ENCODE assay signal across 8 cellular contexts in genomic region chr17:42135664-42136653, GRCh38. TPM values are rescaled to one million over a fixed set of nuclear protein-coding genes. Genes with fewer than 3 reads are reported as not detected.
DNase-seq lines count a peak whose midpoint lies in the region; ATAC-seq lines count a peak whose summit lies in the region.

No MANE protein-coding gene starts in this region.

- peaks cover 46 to 81% (median 73%) of the 10 kb centered on the region in 3 donors for H3K4me1 Mint-ChIP-seq in CD8-positive, alpha-beta memory T cell
- peaks cover 56% of the 10 kb centered on the region for H3K4me1 Mint-ChIP-seq in activated naive CD8-positive, alpha-beta T cell treated with anti-CD3 and anti-CD28 coated beads, Interleukin-2, amount 50 U/mL, for 24 hours

- peaks cover 0 to 67% (median 3%) of the 10 kb centered on the region in 3 donors for H3K36me3 Mint-ChIP-seq in CD8-positive, alpha-beta memory T cell
- H3K36me3 Mint-ChIP-seq in activated naive CD8-positive, alpha-beta T cell treated with anti-CD3 and anti-CD28 coated beads, Interleukin-2, amount 50 U/mL, for 24 hours (ENCODE audit: low read depth), result peaks cover 9% of the 10 kb centered on the region

- ATAC-seq in activated naive CD8-positive, alpha-beta T cell treated with anti-CD3 and anti-CD28 coated beads, Interleukin-2, amount 50 U/mL, for 24 hours, result no peak
- no peak for ATAC-seq in HG03457 (IDR thresholded peaks at IDR 0.05; ENCODE audit: unreplicated experiment)

- no peak overlapping the region for H3K4me3 Mint-ChIP-seq in CD8-positive, alpha-beta memory T cell
- H3K4me3 Mint-ChIP-seq in activated naive CD8-positive, alpha-beta T cell treated with anti-CD3 and anti-CD28 coated beads, Interleukin-2, amount 50 U/mL, for 24 hours, result no peak overlapping the region

- no peaks in the 10 kb centered on the region for H3K9me3 Mint-ChIP-seq in CD8-positive, alpha-beta memory T cell
- H3K9me3 Mint-ChIP-seq in activated naive CD8-positive, alpha-beta T cell treated with anti-CD3 and anti-CD28 coated beads, Interleukin-2, amount 50 U/mL, for 24 hours, result no peaks in the 10 kb centered on the region

- H3K9ac ChIP-seq in subcutaneous abdominal adipose tissue (ENCODE audit: low read length in 5 of 5), result peak overlapping the region; percentile 34 to 68 (median 63)

- peaks cover 48% of the 10 kb centered on the region for H3K4me1 ChIP-seq in CD8-positive, alpha-beta memory T cell (ENCODE audit: insufficient read depth, low read length)
- peaks cover 41 to 88% (median 71%) of the 10 kb centered on the region in 5 donors for H3K4me1 ChIP-seq in subcutaneous abdominal adipose tissue (ENCODE audit: control insufficient read depth in 5 of 5, insufficient read depth in 5 of 5, low read length in 5 of 5)

- H3K4me3 ChIP-seq in CD8-positive, alpha-beta memory T cell (ENCODE audit: low read length), result no peak overlapping the region
- H3K4me3 ChIP-seq in subcutaneous abdominal adipose tissue (ENCODE audit: low read depth in 1 of 5, low read length in 5 of 5), result peak overlapping the region; percentile 28 to 63 (median 59)

- DNase-seq in CD8-positive, alpha-beta memory T cell, result no peak
- DNase-seq in MV-4-11 (lab: John Stamatoyannopoulos, UW) (peak; percentile 69), iPS-NIHi7 (ENCODE audit: extremely low spot score) (peak; percentile 59), retina (no peak), cerebellar cortex (ENCODE audit: low spot score) (no peak)
- no peak for DNase-seq in activated naive CD8-positive, alpha-beta T cell treated with anti-CD3 and anti-CD28 coated beads, Interleukin-2, amount 50 U/mL, for 24 hours

- no peaks in the 10 kb centered on the region for H3K27me3 Mint-ChIP-seq in CD8-positive, alpha-beta memory T cell
- no peaks in the 10 kb centered on the region for H3K27me3 Mint-ChIP-seq in activated naive CD8-positive, alpha-beta T cell treated with anti-CD3 and anti-CD28 coated beads, Interleukin-2, amount 50 U/mL, for 24 hours

- H3K9me3 ChIP-seq in CD8-positive, alpha-beta memory T cell (ENCODE audit: low read length), result no peaks in the 10 kb centered on the region
- no peaks in the 10 kb centered on the region for H3K9me3 ChIP-seq in subcutaneous abdominal adipose tissue (ENCODE audit: control insufficient read depth in 5 of 5, low read length in 5 of 5)

- H3K27ac Mint-ChIP-seq in CD8-positive, alpha-beta memory T cell, result peak overlapping the region in 7 of 8 donors; percentile 11 to 95 (median 64)
- H3K27ac Mint-ChIP-seq in activated naive CD8-positive, alpha-beta T cell treated with anti-CD3 and anti-CD28 coated beads, Interleukin-2, amount 50 U/mL, for 24 hours, result peak overlapping the region; percentile 17

- POLR2A ChIA-PET in CD8-positive, alpha-beta memory T cell (lab: Charles Lee), result interaction anchor here (0.6 kb wide), 1 partner anchor 9 kb away, joined by 5 read pairs; no protein-coding TSS in a partner anchor

- no peaks in the 10 kb centered on the region for H3K27me3 ChIP-seq in CD8-positive, alpha-beta memory T cell (ENCODE audit: insufficient read depth, low read length, poor library complexity, severe bottlenecking)
- no peaks in the 10 kb centered on the region for H3K27me3 ChIP-seq in subcutaneous abdominal adipose tissue (ENCODE audit: control insufficient read depth in 5 of 5, insufficient read depth in 4 of 5, low read length in 5 of 5)

- H3K27ac ChIP-seq in CD8-positive, alpha-beta memory T cell (ENCODE audit: low read depth, low read length), result no peak overlapping the region
- H3K27ac ChIP-seq in subcutaneous abdominal adipose tissue (ENCODE audit: low read depth, low read length), result peak overlapping the region; percentile 92

- H3K36me3 ChIP-seq in CD8-positive, alpha-beta memory T cell (ENCODE audit: insufficient read depth, low read length), result peaks cover 12% of the 10 kb centered on the region
- H3K36me3 ChIP-seq in subcutaneous abdominal adipose tissue (ENCODE audit: control insufficient read depth in 5 of 5, insufficient read depth in 5 of 5, low read length in 5 of 5), result peaks cover 0 to 12% (median under 1%) of the 10 kb centered on the region in 5 donors

- CTCF ChIA-PET in CD8-positive, alpha-beta memory T cell (lab: Charles Lee), result interaction anchor here (0.7 kb wide), 1 partner anchor 56 kb away, joined by 3 read pairs; no protein-coding TSS in a partner anchor

RNA-seq across cellular contexts. Expression of gene HSPB9, which starts 13.4 kb away (rescaled TPM):
- total RNA-seq in CD8-positive, alpha-beta memory T cell, result under 1 TPM; 0.11 to 0.15 TPM
- polyA plus RNA-seq in CD8-positive, alpha-beta memory T cell, result not detected

RNA-seq across cellular contexts. Expression of gene KAT2A, which starts 14.8 kb away (rescaled TPM):
- total RNA-seq in CD8-positive, alpha-beta memory T cell, result 10 to 100 TPM; 52.5 to 53.3 TPM
- 8.5 TPM for polyA plus RNA-seq in CD8-positive, alpha-beta memory T cell

RNA-seq across cellular contexts. Expression of gene RAB5C, which starts 18.8 kb away (rescaled TPM):
- total RNA-seq in CD8-positive, alpha-beta memory T cell, result 10 to 100 TPM; 61.3 to 64.3 TPM
- polyA plus RNA-seq in CD8-positive, alpha-beta memory T cell, result 86.0 TPM

RNA-seq across cellular contexts. Expression of gene DHX58, which starts 23.4 kb away (rescaled TPM):
- 1 to 10 TPM; 8.1 to 9.7 TPM for total RNA-seq in CD8-positive, alpha-beta memory T cell
- polyA plus RNA-seq in CD8-positive, alpha-beta memory T cell, result 10.7 TPM

RNA-seq across cellular contexts. Expression of gene ZNF385C, which starts 37.7 kb away (rescaled TPM):
- not detected for total RNA-seq in CD8-positive, alpha-beta memory T cell
- not detected for polyA plus RNA-seq in CD8-positive, alpha-beta memory T cell

Comparison
In these comparisons a context has a peak if more than half of its experiments do, and no peak if none do; other contexts are left out.
1. DNase-seq: peak in MV-4-11 (single experiment) and iPS-NIHi7 (single experiment); none in CD8-positive, alpha-beta memory T cell (0 of 5), activated naive CD8-positive, alpha-beta T cell treated with anti-CD3 and anti-CD28 coated beads, Interleukin-2, amount 50 U/mL, for 24 hours (single experiment), retina (single experiment) and cerebellar cortex (single experiment).